Comparison of ENCODE assay signal across 10 cellular contexts in genomic region chr13:56247692-56248091, GRCh38.
"Had no signal": no experiment of that assay in that cellular context is flagged by ENCODE, and none has a peak within 500 bp of the region (broad histone marks: within the 10 kb centered on the region; RNA-seq: fewer than 3 reads in every experiment).

No MANE protein-coding gene starts in this region.

- H3K4me3 ChIP-seq: GM23248, GM23338, HAP-1 had no signal

- H3K9me3 ChIP-seq: HAP-1 had no signal

- H3K4me1 ChIP-seq: HAP-1 had no signal

- ATAC-seq: HCT116 had no signal

- H3K27ac Mint-ChIP-seq: GM23338, HFFc6 had no signal

- H3K4me2 ChIP-seq: GM23338 had no signal

- H3K27ac ChIP-seq: GM23248 had no signal

- DNase-seq: GM23248, GOT3, H7, H9, HCEC 1CT, HFFc6 had no signal

- H3K36me3 ChIP-seq: HAP-1 had no signal

- H2AFZ ChIP-seq: GM23248, GM23338 had no signal

- FAIRE-seq: H54 had no signal

- H3K4me1 Mint-ChIP-seq: GM23338, H9 had no signal

- H3K4me3 Mint-ChIP-seq: GM23338, H9, HFFc6 had no signal

- H3K9ac ChIP-seq: GM23248 had no signal

- H3K9me3 Mint-ChIP-seq: GM23338 had no signal
